21 cellular contexts compared by ENCODE assay signal in genomic region chr6:6486595-6486994, GRCh38.
"Had no signal": no experiment of that assay in that cellular context is flagged by ENCODE, and none has a peak within 500 bp of the region (broad histone marks: within the 10 kb centered on the region; RNA-seq: fewer than 3 reads in every experiment).

No MANE protein-coding gene starts in this region.

- H3K27me3 ChIP-seq: SJSA1 had no signal

- H3K4me2 ChIP-seq: KMS-11 had no signal

- H3K4me3 ChIP-seq: SJSA1, SK-N-MC had no signal

- H3K27ac ChIP-seq: KMS-11, SJSA1, SK-N-MC had no signal

- DNase-seq: IMR-90, Kasumi-1, MM.1S, NCI-H1048, NCI-H1105, NCI-H1417, NCI-H1436 treated with DMSO at 0.1 percent for 48 hours, NCI-H1694, NCI-H187 treated with DMSO at 0.1 percent for 48 hours, NCI-H2029 treated with DMSO at 0.1 percent for 48 hours, NCI-H2171 treated with DMSO at 0.1 percent for 48 hours, NCI-H524, NCI-H526 treated with DMSO at 0.1 percent for 48 hours, NCI-H748 treated with DMSO at 0.1 percent for 48 hours, Right ventricle myocardium superior, RPMI8226, SIG-M5 had no signal

- H3K4me1 ChIP-seq: SJSA1 had no signal

- H3K9me3 ChIP-seq: SJSA1 had no signal

- H3K9ac ChIP-seq: KMS-11 had no signal

- H3K36me3 ChIP-seq: SJSA1 had no signal

- FAIRE-seq: RCC 7860 had no signal
